Comparison of ENCODE assay signal across 21 cellular contexts in the genomic region with DNA sequence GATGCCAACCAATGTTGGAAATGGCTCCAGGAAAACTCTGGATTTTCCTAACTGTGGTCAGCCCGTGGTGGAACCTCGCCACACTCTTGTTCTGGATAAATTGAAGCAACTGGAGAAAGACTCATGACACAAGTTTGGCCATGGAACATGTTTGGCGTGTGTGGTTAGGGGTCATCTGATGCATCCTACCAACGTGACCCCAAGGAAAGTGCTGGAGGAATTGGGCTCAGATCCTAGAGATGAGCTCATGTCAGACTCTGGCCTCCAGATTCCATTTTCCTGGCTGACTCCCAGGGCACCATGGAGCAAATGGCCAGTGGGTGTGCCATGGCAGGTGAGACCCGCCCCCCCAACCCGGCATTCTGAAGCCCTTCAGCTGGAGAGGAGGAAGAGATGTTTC. TPM values are rescaled to one million over a fixed set of nuclear protein-coding genes. Genes with fewer than 3 reads are reported as not detected.
"Had no signal": no experiment of that assay in that cellular context is flagged by ENCODE, and none has a peak within 500 bp of the region (broad histone marks: within the 10 kb centered on the region; RNA-seq: fewer than 3 reads in every experiment).

No MANE protein-coding gene starts in this region.

- H3K27me3 ChIP-seq: foreskin keratinocyte, neural progenitor cell, ovary, upper lobe of left lung, uterus had no signal

- DNase-seq: effector memory CD4-positive, alpha-beta T cell; foreskin keratinocyte; immature natural killer cell; left ventricle myocardium inferior; lower lobe of right lung; nucleus accumbens; ovary; right cardiac atrium; stimulated activated CD4-positive, alpha-beta T cell treated with anti-CD3 and anti-CD28 coated beads, Interleukin-4, amount 100 ng/mL, for 1 hour; stimulated activated CD8-positive, alpha-beta memory T cell treated with anti-CD3 and anti-CD28 coated beads, Interleukin-4, amount 100 ng/mL, for 48 hours; tibial artery; upper lobe of left lung; uterus had no signal

- ATAC-seq: foreskin keratinocyte; lower lobe of right lung; natural killer cell treated with Interleukin-12 subunit alpha and Interleukin-12 subunit beta and Interleukin-15 and Interleukin-18, amount 100 ng/mL, for 72 hours; right cardiac atrium; stimulated activated effector memory CD8-positive, alpha-beta T cell treated with anti-CD3 and anti-CD28 coated beads, Interleukin-12 subunit alpha, Interleukin-12 subunit beta, amount 100 ng/mL, for 72 hours had no signal

- H3K36me3 ChIP-seq: esophagus muscularis mucosa, left ventricle myocardium inferior, lower lobe of right lung, neural progenitor cell, ovary, tibial artery, upper lobe of left lung, uterus had no signal

- H3K4me3 ChIP-seq: esophagus muscularis mucosa, left ventricle myocardium inferior, lower lobe of right lung, neural progenitor cell, ovary, smooth muscle cell, tibial artery, upper lobe of left lung, uterus had no signal

- H3K9me3 ChIP-seq: esophagus muscularis mucosa, left ventricle myocardium inferior, lower lobe of right lung, ovary, tibial artery, upper lobe of left lung, uterus had no signal

RNA-seq across cellular contexts. Expression of gene CACNG5, which starts 58.5 kb away (rescaled TPM):
- total RNA-seq: esophagus muscularis mucosa; foreskin keratinocyte; left ventricle myocardium inferior; lower lobe of right lung; mesothelial cell of epicardium; mucosa of gallbladder; natural killer cell treated with Interleukin-12 subunit alpha and Interleukin-12 subunit beta and Interleukin-15 and Interleukin-18, amount 100 ng/mL, for 72 hours; ovary; posterior vena cava; right cardiac atrium; smooth muscle cell; upper lobe of left lung had no signal
